19 cellular contexts compared by ENCODE assay signal in the genomic region with DNA sequence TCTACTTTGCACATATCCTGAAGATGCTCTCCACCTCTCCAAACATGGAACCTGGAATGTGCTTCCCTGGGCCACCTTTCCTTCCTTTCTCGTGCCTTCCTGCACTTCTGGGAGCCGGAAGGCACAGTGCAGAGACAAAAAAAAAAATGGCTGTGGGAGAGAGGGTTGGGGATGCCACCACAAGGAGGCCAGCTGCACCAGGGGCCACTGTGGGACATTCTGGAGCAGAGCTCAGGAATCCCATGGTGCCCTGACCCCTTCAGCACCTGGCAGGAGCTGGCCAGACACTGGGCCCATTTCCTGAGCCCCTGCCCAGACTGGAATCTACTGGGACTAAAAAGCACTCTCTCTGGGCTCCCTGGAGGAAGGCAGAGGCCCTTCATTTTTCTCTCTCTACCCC. TPM values are rescaled to one million over a fixed set of nuclear protein-coding genes. Genes with fewer than 3 reads are reported as not detected.
DNase-seq lines count a peak whose midpoint lies in the region; ATAC-seq, FAIRE-seq and TF ChIP-seq lines count a peak whose summit lies in the region.
"Had no signal": no experiment of that assay in that cellular context is flagged by ENCODE, and none has a peak within 500 bp of the region (broad histone marks: within the 10 kb centered on the region; RNA-seq: fewer than 3 reads in every experiment).

No MANE protein-coding gene starts in this region.

- TF ChIP-seq CTCF in HepG2 (CRISPR knock-in tag; IDR thresholded peaks at IDR 0.05) (no peak), right lobe of liver (IDR thresholded peaks at IDR 0.05) (no peak), WERI-Rb-1 (IDR thresholded peaks at IDR 0.05; ENCODE audit: low read depth, low read length) (no peak)

- H3K4me1 ChIP-seq in HepG2 (ENCODE audit: insufficient read depth, low read length) (peaks cover 52% of the 10 kb centered on the region), right lobe of liver (peaks cover 0 to 10% (median 3%) of the 10 kb centered on the region in 4 donors)

- H3K9ac ChIP-seq in HepG2 (ENCODE audit: insufficient read depth, low read depth, low read length): no peak overlapping the region

- H3K9me3 ChIP-seq in HepG2 (ENCODE audit: low read length): no peaks in the 10 kb centered on the region
- no peaks in the 10 kb centered on the region for H3K9me3 ChIP-seq in right lobe of liver
- no peaks in the 10 kb centered on the region for H3K9me3 ChIP-seq in WERI-Rb-1 (ENCODE audit: severe bottlenecking)

- in situ Hi-C loops in HepG2 (cut with HindIII; ENCODE audit: extremely low pct_ligation_motif_present, low pct_unique_long_range_greater_than_20kb): no loop called here

- no peaks in the 10 kb centered on the region for H4K20me1 ChIP-seq in HepG2 (ENCODE audit: insufficient read depth, low read length)

- no peak overlapping the region for H3K4me3 ChIP-seq in HepG2 (replicated peaks in 1 of 3; ENCODE audit: insufficient read depth in 1 of 3, low read depth in 2 of 3, low read length in 3 of 3)
- H3K4me3 ChIP-seq in right lobe of liver: no peak overlapping the region
- H3K4me3 ChIP-seq in WERI-Rb-1 (ENCODE audit: low read depth, low read length): no peak overlapping the region

- no peak for TF ChIP-seq RAD21 in HepG2 (CRISPR knock-in tag; IDR thresholded peaks at IDR 0.05)

- H3K36me3 ChIP-seq in HepG2 (replicated peaks in 1 of 2; ENCODE audit: control insufficient read depth in 1 of 2, insufficient read depth in 2 of 2, low read length in 2 of 2) (no peaks in the 10 kb centered on the region), right lobe of liver (no peaks in the 10 kb centered on the region), WERI-Rb-1 (peaks cover 6% of the 10 kb centered on the region)

- H3K27ac ChIP-seq in HepG2 (ENCODE audit: extremely low read length, insufficient read depth, low read length) (no peak overlapping the region), right lobe of liver (no peak overlapping the region), WERI-Rb-1 (peak overlapping the region; percentile 48)
- H3K27ac ChIP-seq: 22Rv1, C4-2B had no signal

- POLR2A ChIA-PET in HepG2 (lab: Yijun Ruan, JAX): interaction anchor here (1.3 to 1.5 kb wide), 2 partner anchors 14 to 17 kb away, joined by 3 read pairs; no protein-coding TSS in a partner anchor

- 86% methylated on average over 2 of the region's 2 CpGs for WGBS in HepG2 (ENCODE audit: low lambda C conversion rate)
- WGBS in right lobe of liver (ENCODE audit: insufficient coverage, low coverage, low lambda C conversion rate, missing lambda C conversion rate): 80% methylated on average over 1 of the region's 2 CpGs

- ATAC-seq in HepG2 (peak; percentile 30), right lobe of liver (no peak), GM21717 (IDR thresholded peaks at IDR 0.05; ENCODE audit: unreplicated experiment) (no peak)

- CTCF ChIA-PET in HepG2 (lab: Yijun Ruan, JAX; ENCODE audit: low intra/inter-chr PET ratio, low total read pairs): no interaction called here

- no peak for TF ChIP-seq EP300 in HepG2 (IDR thresholded peaks at IDR 0.05; ENCODE audit: low read depth in 2 of 2, low read length in 2 of 2)
- no peak for TF ChIP-seq EP300 in HepG2 (CRISPR knock-in tag; IDR thresholded peaks at IDR 0.05; ENCODE audit: borderline replicate concordance)

- no peak for FAIRE-seq in HepG2 (lab: Jason Lieb, UNC)
- FAIRE-seq: D721Med, G401.6, GM12891 had no signal

- no peak overlapping the region for H3K4me2 ChIP-seq in HepG2 (ENCODE audit: low read depth, low read length)

- TF ChIP-seq POLR2A in HepG2 (IDR thresholded peaks at IDR 0.05; ENCODE audit: insufficient read depth in 1 of 2, low read depth in 2 of 2, low read length in 2 of 2) (no peak), right lobe of liver (IDR thresholded peaks at IDR 0.05) (no peak), erythroblast (IDR thresholded peaks at IDR 0.05; ENCODE audit: low read length) (no peak)

- no peaks in the 10 kb centered on the region for H3K79me2 ChIP-seq in HepG2 (ENCODE audit: insufficient read depth, low read length)

- H2AFZ ChIP-seq in HepG2 (ENCODE audit: low read length): no peak overlapping the region

- intact Hi-C loops in HepG2 (cut with micrococcal nuclease; ENCODE audit: unreplicated experiment): no loop called here
- intact Hi-C loops in right lobe of liver (cut with DNase I): no loop called here

- no peak for DNase-seq in HepG2 (ENCODE audit: low spot score)
- DNase-seq in right lobe of liver: no peak
- no peak for DNase-seq in WERI-Rb-1
- DNase-seq in islet precursor cell: peak; percentile 49
- no peak for DNase-seq in erythroblast (lab: John Stamatoyannopoulos, UW)
- no peak for DNase-seq in iPS-NIHi7 (ENCODE audit: extremely low spot score)
- no peak for DNase-seq in stimulated activated CD4-positive, alpha-beta T cell treated with anti-CD3 and anti-CD28 coated beads, Interleukin-4, amount 100 ng/mL, for 24 hours
- DNase-seq: CD4-positive, alpha-beta memory T cell; DMS153; DMS79 treated with DMSO at 0.1 percent for 48 hours; EL; KG1 had no signal

- BruUV-seq in HepG2 (replicated peaks; lab: Mats Ljungman, UMichigan): no TSS peak

- no peaks in the 10 kb centered on the region for H3K27me3 ChIP-seq in HepG2 (ENCODE audit: control insufficient read depth in 1 of 2, insufficient read depth in 2 of 2, low read length in 2 of 2)
- H3K27me3 ChIP-seq in right lobe of liver: no peaks in the 10 kb centered on the region
- no peaks in the 10 kb centered on the region for H3K27me3 ChIP-seq in WERI-Rb-1 (ENCODE audit: insufficient read depth, low read depth, severe bottlenecking)

RNA-seq across cellular contexts. Expression of gene BCL2L10, which starts 7.9 kb away (rescaled TPM):
- not detected in 2 replicates for total RNA-seq in HepG2 (2016; rRNA removed; fragmentation: Illumina TruSeq; extraction: Trizol)
- not detected in 2 replicates for total RNA-seq in HepG2 (2016; cell fraction: cytosol; rRNA removed; fragmentation: Illumina TruSeq; extraction: Trizol; ENCODE audit: low read depth)
- not detected in 2 replicates for total RNA-seq in HepG2 (2016; cell fraction: insoluble cytoplasmic fraction; rRNA removed; fragmentation: Illumina TruSeq; extraction: Trizol)
- not detected in 2 replicates for total RNA-seq in HepG2 (2016; cell fraction: membrane; rRNA removed; fragmentation: Illumina TruSeq; extraction: Trizol)
- not detected in 2 replicates for total RNA-seq in HepG2 (2016; cell fraction: nucleus; rRNA removed; fragmentation: Illumina TruSeq; extraction: Trizol)
- not detected in 2 replicates for polyA plus RNA-seq in HepG2 (2011; rRNA removed)
- polyA plus RNA-seq in HepG2 (2011; cell fraction: cytosol; rRNA removed): not detected in 2 replicates
- polyA plus RNA-seq in HepG2 (2011; cell fraction: nucleus; rRNA removed): not detected in 2 replicates
- polyA plus RNA-seq in HepG2 (2012): not detected in 2 replicates
- not detected in 2 replicates for polyA plus RNA-seq in HepG2 (2016; cell fraction: cytosol; fragmentation: Illumina TruSeq; extraction: Trizol; ENCODE audit: low read depth)
- not detected in 2 replicates for polyA plus RNA-seq in HepG2 (2016; cell fraction: insoluble cytoplasmic fraction; fragmentation: Illumina TruSeq; extraction: Trizol; ENCODE audit: low read depth)
- not detected in 2 replicates for polyA plus RNA-seq in HepG2 (2016; cell fraction: membrane; fragmentation: Illumina TruSeq; extraction: Trizol; ENCODE audit: low read depth)
- polyA plus RNA-seq in HepG2 (2016; cell fraction: nucleus; fragmentation: Illumina TruSeq; extraction: Trizol; ENCODE audit: insufficient read depth, low read depth): not detected in 2 replicates
- not detected in 2 replicates for polyA minus RNA-seq in HepG2 (2011; rRNA and poly(A)+ RNA removed; ENCODE audit: low replicate concordance)
- not detected in 2 replicates for polyA minus RNA-seq in HepG2 (2011; cell fraction: cytosol; rRNA and poly(A)+ RNA removed)
- polyA minus RNA-seq in HepG2 (2011; cell fraction: nucleus; rRNA and poly(A)+ RNA removed): 0.62 TPM in 1 of 2 replicates, not detected in the other
- 1 to 10 TPM; 1.8 to 3.9 (median 2.6) TPM for total RNA-seq in right lobe of liver
- total RNA-seq: H4 had no signal
- polyA plus RNA-seq: CD4-positive, alpha-beta memory T cell had no signal
